11 cellular contexts compared by ENCODE assay signal in the genomic region with DNA sequence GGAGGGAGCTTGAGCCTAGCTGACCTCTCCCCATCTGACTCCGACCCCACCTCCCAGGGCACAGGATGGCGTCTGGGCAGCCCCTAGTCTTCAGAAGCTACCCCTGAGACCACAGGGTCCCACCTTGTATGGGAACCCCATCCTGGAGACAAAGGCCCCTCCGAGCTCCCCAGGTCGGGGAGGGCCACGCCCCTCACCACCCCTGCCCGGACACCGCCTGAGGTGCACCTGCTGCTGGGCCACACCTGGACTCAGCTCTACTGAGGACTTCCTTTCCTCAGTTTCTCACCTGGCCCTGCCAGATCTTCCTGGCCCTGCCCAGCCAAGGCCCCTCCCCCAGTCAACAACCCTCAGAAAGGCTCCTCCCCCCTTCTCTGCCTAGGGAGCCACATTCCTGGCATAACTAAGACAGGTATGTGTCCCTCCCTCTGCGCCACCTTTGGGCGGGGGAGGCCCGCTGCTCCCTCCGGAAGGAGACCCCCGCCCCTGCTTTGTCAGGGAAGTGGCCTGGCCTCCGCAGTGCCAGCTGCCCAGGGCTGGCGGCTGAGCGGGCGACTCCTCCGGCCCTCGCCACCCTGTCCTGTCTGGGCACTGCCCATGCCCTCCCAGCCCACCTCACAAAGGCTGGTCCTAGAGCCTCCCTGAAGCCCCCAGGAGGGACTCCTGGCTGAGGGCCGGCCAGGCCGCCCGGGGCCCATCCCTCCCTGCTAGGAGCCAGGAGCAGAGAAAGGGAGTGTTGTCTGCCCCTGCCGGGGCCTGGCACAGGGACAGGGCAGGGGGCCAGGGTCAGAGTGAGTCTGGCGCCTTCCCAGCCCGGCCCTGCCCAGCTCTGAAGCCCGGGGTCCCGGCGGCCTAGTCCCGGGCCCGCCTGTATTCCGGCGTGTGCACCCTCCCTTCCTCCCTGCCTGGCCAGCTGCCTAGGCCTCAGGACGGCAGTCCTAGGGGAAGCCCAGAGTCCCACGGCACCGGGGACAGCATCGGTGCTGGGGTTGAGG. TPM values are rescaled to one million over a fixed set of nuclear protein-coding genes. Genes with fewer than 3 reads are reported as not detected.
DNase-seq lines count a peak whose midpoint lies in the region; ATAC-seq and TF ChIP-seq lines count a peak whose summit lies in the region.
"Had no signal": no experiment of that assay in that cellular context is flagged by ENCODE, and none has a peak within 500 bp of the region (broad histone marks: within the 10 kb centered on the region; RNA-seq: fewer than 3 reads in every experiment).

No MANE protein-coding gene starts in this region.

- no peak for TF ChIP-seq RAD21 in IMR-90 (IDR thresholded peaks at IDR 0.05; ENCODE audit: low read length)

- H3K4me3 ChIP-seq in IMR-90 (ENCODE audit: insufficient read depth, low read depth, low read length) = no peak overlapping the region
- H3K4me3 ChIP-seq in choroid plexus epithelial cell (ENCODE audit: low read depth, low read length) = no peak overlapping the region
- peak overlapping the region; percentile 31 for H3K4me3 ChIP-seq in upper lobe of right lung

- H2AK5ac ChIP-seq in IMR-90 (ENCODE audit: low read depth, low read length) = peak overlapping the region; percentile 27; the same call in 1 of the 2 replicates

- H3K27ac ChIP-seq in IMR-90 (ENCODE audit: insufficient read depth, low read length) = no peak overlapping the region
- H3K27ac ChIP-seq in upper lobe of right lung = peak overlapping the region; percentile 77

- H3K9ac ChIP-seq in IMR-90 (ENCODE audit: low read depth, low read length) = no peak overlapping the region

- peaks cover 20% of the 10 kb centered on the region for H3K4me1 ChIP-seq in IMR-90 (ENCODE audit: control insufficient read depth, insufficient read depth, low read length)
- peaks cover 27% of the 10 kb centered on the region for H3K4me1 ChIP-seq in upper lobe of right lung

- WGBS in IMR-90 (ENCODE audit: extremely low coverage in 2 of 2, insufficient read length in 1 of 2), 2 experiments = 51% methylated on average over 11 of the region's 35 CpGs; no CpG with 5 or more reads in 1 of the 2 experiments

- no peak overlapping the region for H3K23ac ChIP-seq in IMR-90 (ENCODE audit: low read depth, low read length)

- H2BK15ac ChIP-seq in IMR-90 (ENCODE audit: low read depth, low read length) = no peak overlapping the region

- TF ChIP-seq CTCF in IMR-90 (conservative IDR thresholded peaks at IDR 0.05; ENCODE audit: low read depth, low read length) (no peak), choroid plexus epithelial cell (conservative IDR thresholded peaks at IDR 0.05; ENCODE audit: low read depth, low read length) (no peak), upper lobe of right lung (IDR thresholded peaks at IDR 0.05) (no peak)

- TF ChIP-seq POLR2A in IMR-90 (IDR thresholded peaks at IDR 0.05; ENCODE audit: low read depth, low read length) = no peak

- H2BK20ac ChIP-seq in IMR-90 (ENCODE audit: low read depth, low read length) = no peak overlapping the region

- H4K91ac ChIP-seq in IMR-90 (ENCODE audit: insufficient read depth, low read depth, low read length) = no peak overlapping the region; the same call in 1 of the 2 replicates

- H4K5ac ChIP-seq in IMR-90 (ENCODE audit: low read depth, low read length) = no peak overlapping the region

- peaks cover 22 to 60% of the 10 kb centered on the region in 2 experiments for H3K79me1 ChIP-seq in IMR-90 (ENCODE audit: low read depth in 1 of 2, low read length in 2 of 2)

- CTCF ChIA-PET in IMR-90 (lab: Yijun Ruan, JAX) = no interaction called here

- peaks cover 56% of the 10 kb centered on the region for H4K20me1 ChIP-seq in IMR-90 (ENCODE audit: insufficient read depth, low read length)

- H3K36me3 ChIP-seq in IMR-90 (ENCODE audit: control insufficient read depth, insufficient read depth, low read length) = peaks cover 28% of the 10 kb centered on the region
- no peaks in the 10 kb centered on the region for H3K36me3 ChIP-seq in upper lobe of right lung

- H3K9me3 ChIP-seq in IMR-90 (ENCODE audit: control insufficient read depth, insufficient read depth, low read length) (no peaks in the 10 kb centered on the region), upper lobe of right lung (no peaks in the 10 kb centered on the region)

- peaks cover 2% of the 10 kb centered on the region; the same call in 1 of the 2 replicates for H3K9me1 ChIP-seq in IMR-90 (ENCODE audit: insufficient read depth, low read length)

- no peaks in the 10 kb centered on the region for H3K27me3 ChIP-seq in IMR-90 (ENCODE audit: control insufficient read depth, insufficient read depth, low read length)
- no peaks in the 10 kb centered on the region for H3K27me3 ChIP-seq in upper lobe of right lung

- H2AK9ac ChIP-seq in IMR-90 (replicated peaks; ENCODE audit: low read depth, low read length, poor library complexity) = peak overlapping the region; percentile 84

- no TSS peak for BruUV-seq in IMR-90 (replicated peaks; lab: Mats Ljungman, UMichigan)

- no peak overlapping the region for H3K18ac ChIP-seq in IMR-90 (ENCODE audit: low read depth, low read length)

- no peak overlapping the region for H3K56ac ChIP-seq in IMR-90 (ENCODE audit: extremely low read depth, insufficient read depth, low read length)

- in situ Hi-C loops in IMR-90 (cut with MboI; ENCODE audit: low sequenced_read_pairs) = no loop called here

- H3K14ac ChIP-seq in IMR-90 (replicated peaks; ENCODE audit: low read depth, low read length) = no peak overlapping the region

- no peak for DNase-seq in IMR-90
- peak; percentile 52 for DNase-seq in choroid plexus epithelial cell (ENCODE audit: low read depth)
- no peak for DNase-seq in left colon
- DNase-seq in upper lobe of right lung = peak; percentile 88
- DNase-seq in activated CD4-positive, alpha-beta T cell treated with anti-CD3 and anti-CD28 coated beads for 4 hours = no peak
- no peak for DNase-seq in stimulated activated CD8-positive, alpha-beta memory T cell treated with anti-CD3 and anti-CD28 coated beads, Interleukin-4, amount 100 ng/mL, for 48 hours
- DNase-seq in NCI-H526 treated with DMSO at 0.1 percent for 48 hours (lab: John Stamatoyannopoulos, UW) = no peak
- no peak for DNase-seq in NK-92 treated with Interleukin-12 subunit alpha and Interleukin-12 subunit beta, amount 100 ng/mL, for 24 hours (lab: John Stamatoyannopoulos, UW)
- DNase-seq: activated T-cell treated with anti-CD3 and anti-CD28 coated beads, Interleukin-2, amount 50 U/mL, for 48 hours; stimulated activated CD4-positive, alpha-beta T cell treated with anti-CD3 and anti-CD28 coated beads, Interleukin-2, amount 100 ng/mL, for 48 hours had no signal

- intact Hi-C loops in IMR-90 (cut with micrococcal nuclease) (no loop called here), left colon (cut with DNase I, micrococcal nuclease) (no loop called here), upper lobe of right lung (cut with DNase I) (no loop called here)

- no peak overlapping the region for H2BK120ac ChIP-seq in IMR-90 (ENCODE audit: low read depth, low read length)

- no peak overlapping the region for H3K4me2 ChIP-seq in IMR-90 (ENCODE audit: low read depth, low read length)

- POLR2A ChIA-PET in IMR-90 (lab: Charles Lee; ENCODE audit: unreplicated experiment) = no interaction called here

- ATAC-seq in IMR-90 (ENCODE audit: low read depth) (no peak), left colon (peak; percentile 15), upper lobe of right lung (peak; percentile 75)

- dilution Hi-C loops in IMR-90 (cut with HindIII; ENCODE audit: low sequenced_read_pairs, unreplicated experiment) = no loop called here

- H4K8ac ChIP-seq in IMR-90 (ENCODE audit: low read depth in 2 of 2, low read length in 2 of 2) = 0 out of 4 replicates have a peak overlapping the region, but pooled peaks of 1 of the 2 experiments have one; percentile 5

- H2AFZ ChIP-seq in IMR-90 (replicated peaks; ENCODE audit: low read length, poor library complexity) = peak overlapping the region; percentile 43

- no peak overlapping the region for H2BK5ac ChIP-seq in IMR-90 (ENCODE audit: low read depth, low read length, poor library complexity, severe bottlenecking)

- H3K4ac ChIP-seq in IMR-90 (ENCODE audit: low read depth, low read length) = 0 out of 2 replicates have a peak overlapping the region, but pooled peaks have one; percentile 9

TF ChIP-seq in IMR-90, 13 proteins besides CTCF, POLR2A, EP300 and RAD21 (continues in another document):
- TF ChIP-seq CHD1 (IDR thresholded peaks at IDR 0.05; ENCODE audit: low read depth, low read length) = no peak

RNA-seq across cellular contexts. Expression of a gene that starts 4.8 kb away (rescaled TPM):
- total RNA-seq in IMR-90 (2012; rRNA removed) (8.1 and 11.4 TPM in 2 replicates), left colon (10 to 100 TPM; 54.0 to 59.5 TPM), upper lobe of right lung (135 TPM)
- polyA plus RNA-seq in IMR-90 (2012; rRNA removed) = 115 and 124 TPM in 2 replicates
- polyA plus RNA-seq in IMR-90 (2012; cell fraction: cytosol; rRNA removed) = 128 and 199 TPM in 2 replicates
- 291 and 688 TPM in 2 replicates for polyA plus RNA-seq in IMR-90 (2012; cell fraction: nucleus; rRNA removed; ENCODE audit: low replicate concordance)

RNA-seq across cellular contexts. Expression of a gene that starts 11.4 kb away (rescaled TPM):
- total RNA-seq in IMR-90 (2012; rRNA removed) (92.2 and 105 TPM in 2 replicates), left colon (10 to 100 TPM; 31.2 to 37.9 TPM), upper lobe of right lung (93.6 TPM)
- polyA plus RNA-seq in IMR-90 (2012; rRNA removed) = 99.1 and 138 TPM in 2 replicates
- polyA plus RNA-seq in IMR-90 (2012; cell fraction: cytosol; rRNA removed) = 153 and 262 TPM in 2 replicates
- 50.0 and 115 TPM in 2 replicates for polyA plus RNA-seq in IMR-90 (2012; cell fraction: nucleus; rRNA removed; ENCODE audit: low replicate concordance)

RNA-seq across cellular contexts. Expression of a gene that starts 24.8 kb away (rescaled TPM):
- 1.4 and 3.1 TPM in 2 replicates for total RNA-seq in IMR-90 (2012; rRNA removed)
- polyA plus RNA-seq in IMR-90 (2012; rRNA removed) = 11.7 and 18.9 TPM in 2 replicates
- polyA plus RNA-seq in IMR-90 (2012; cell fraction: cytosol; rRNA removed) = 21.4 and 27.9 TPM in 2 replicates
- polyA plus RNA-seq in IMR-90 (2012; cell fraction: nucleus; rRNA removed; ENCODE audit: low replicate concordance) = 217 and 369 TPM in 2 replicates
- total RNA-seq in left colon = 10 to 100 TPM; 19.5 to 24.2 TPM
- total RNA-seq in upper lobe of right lung = 26.8 TPM

RNA-seq across cellular contexts. Expression of a gene that starts 42.8 kb away (rescaled TPM):
- total RNA-seq in IMR-90 (2012; rRNA removed) (not detected in 2 replicates), left colon (under 1 TPM in 1 of 2 donors, not detected in 1; 0.14 TPM), upper lobe of right lung (0.35 TPM)
- polyA plus RNA-seq in IMR-90 (2012; rRNA removed) = not detected in 2 replicates
- not detected in 2 replicates for polyA plus RNA-seq in IMR-90 (2012; cell fraction: cytosol; rRNA removed)
- polyA plus RNA-seq in IMR-90 (2012; cell fraction: nucleus; rRNA removed; ENCODE audit: low replicate concordance) = 0.02 and 0.03 TPM in 2 replicates
- total RNA-seq: endothelial cell of umbilical vein had no signal
- polyA plus RNA-seq: endothelial cell of umbilical vein had no signal

RNA-seq across cellular contexts. Expression of a gene that starts 49.4 kb away (rescaled TPM):
- total RNA-seq in IMR-90 (2012; rRNA removed) = not detected in 2 replicates
- not detected in 2 replicates for polyA plus RNA-seq in IMR-90 (2012; rRNA removed)
- not detected in 2 replicates for polyA plus RNA-seq in IMR-90 (2012; cell fraction: cytosol; rRNA removed)
- polyA plus RNA-seq in IMR-90 (2012; cell fraction: nucleus; rRNA removed; ENCODE audit: low replicate concordance) = not detected in 2 replicates
- 1 to 10 TPM; 3.4 to 5.3 TPM for total RNA-seq in left colon
- total RNA-seq in upper lobe of right lung = 0.55 TPM
- total RNA-seq: endothelial cell of umbilical vein had no signal
- polyA plus RNA-seq: endothelial cell of umbilical vein had no signal

Comparison
In these comparisons a context has a peak if more than half of its experiments do, and no peak if none do; other contexts are left out.
1. DNase-seq: peak in choroid plexus epithelial cell (single experiment) and upper lobe of right lung (single experiment); none in IMR-90 (single experiment), left colon (0 of 2), activated CD4-positive, alpha-beta T cell treated with anti-CD3 and anti-CD28 coated beads for 4 hours (0 of 2), stimulated activated CD8-positive, alpha-beta memory T cell treated with anti-CD3 and anti-CD28 coated beads, Interleukin-4, amount 100 ng/mL, for 48 hours (single experiment), NCI-H526 treated with DMSO at 0.1 percent for 48 hours (single experiment) and NK-92 treated with Interleukin-12 subunit alpha and Interleukin-12 subunit beta, amount 100 ng/mL, for 24 hours (single experiment).